8 cellular contexts compared by ENCODE assay signal in the genomic region with DNA sequence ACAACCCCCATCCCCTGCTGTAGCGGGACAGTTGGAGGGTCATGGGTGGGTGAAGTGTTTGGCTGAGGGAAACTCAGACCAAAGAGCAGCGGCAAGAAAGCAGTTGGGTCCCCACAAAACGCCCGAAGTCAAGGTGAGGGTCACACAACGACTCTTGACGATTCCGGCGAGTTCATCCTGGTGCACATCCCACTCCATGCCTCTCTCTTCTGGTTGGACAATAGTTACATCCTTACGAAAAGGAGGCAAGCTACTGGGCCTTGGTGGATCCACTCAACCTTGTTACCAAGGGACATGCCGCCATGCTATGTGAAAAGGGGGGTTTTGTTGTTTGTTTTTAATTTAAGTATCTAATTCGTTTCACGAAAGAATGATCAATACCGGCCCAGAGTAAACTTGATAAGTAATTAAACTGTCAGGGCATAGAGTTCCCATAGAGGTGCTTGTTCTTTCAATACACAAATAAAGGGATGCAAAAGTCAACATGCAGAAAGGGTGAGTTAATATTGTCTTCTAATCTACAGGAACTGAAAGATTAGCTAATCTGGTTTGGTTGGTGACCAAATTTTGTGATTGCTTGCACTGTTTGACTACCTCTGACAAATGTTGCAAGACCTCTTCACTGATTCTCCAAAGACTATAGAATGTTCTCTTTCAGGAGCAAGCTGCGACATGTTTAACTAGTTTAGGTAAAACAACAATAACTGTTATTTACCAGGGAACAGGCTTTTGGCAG. TPM values are rescaled to one million over a fixed set of nuclear protein-coding genes. Genes with fewer than 3 reads are reported as not detected.
A peak's percentile ranks its signal among the peaks of the same experiment; 100 is the strongest.
DNase-seq lines count a peak whose midpoint lies in the region; ATAC-seq and TF ChIP-seq lines count a peak whose summit lies in the region.

No MANE protein-coding gene starts in this region.

- H3K4me1 Mint-ChIP-seq in WTC11 = peaks cover 24% of the 10 kb centered on the region

- POLR2A ChIA-PET in WTC11 (lab: Charles Lee) = interaction anchor here (1.0 kb wide), 1 partner anchor 10 kb away, joined by 3 read pairs; no protein-coding TSS in a partner anchor

- H3K36me3 ChIP-seq in DOHH2 (ENCODE audit: control insufficient read depth, low read length) = peaks cover 35% of the 10 kb centered on the region
- peaks cover 28% of the 10 kb centered on the region for H3K36me3 ChIP-seq in neuron (ENCODE audit: insufficient read depth, low read length)

- no peaks in the 10 kb centered on the region for H3F3A ChIP-seq in DOHH2 (ENCODE audit: control insufficient read depth, insufficient read depth)

- H3K36me3 Mint-ChIP-seq in WTC11 = peaks cover 37% of the 10 kb centered on the region

- H3K4me3 Mint-ChIP-seq in WTC11 = peak overlapping the region; percentile 90

- peaks cover 44% of the 10 kb centered on the region for H3K79me2 ChIP-seq in DOHH2 (ENCODE audit: control insufficient read depth, low read length)

- peak; percentile 28 for DNase-seq in HuH-7 (ENCODE audit: low spot score)
- no peak for DNase-seq in WTC11 (ENCODE audit: low spot score)
- DNase-seq in fibroblast of the aortic adventitia (ENCODE audit: low read depth) = peak; percentile 46
- no peak for DNase-seq in occipital lobe (lab: John Stamatoyannopoulos, UW)
- no peak for DNase-seq in central memory CD4-positive, alpha-beta T cell

- peaks cover 11% of the 10 kb centered on the region for H3K9me3 Mint-ChIP-seq in WTC11

- TF ChIP-seq CTCF in DOHH2 (IDR thresholded peaks at IDR 0.05; ENCODE audit: low read depth, low read length, poor library complexity, severe bottlenecking) = no peak
- no peak for TF ChIP-seq CTCF in WTC11 (IDR thresholded peaks at IDR 0.05)
- TF ChIP-seq CTCF in fibroblast of the aortic adventitia (IDR thresholded peaks at IDR 0.05; ENCODE audit: insufficient read depth, low read length) = no peak

- no peaks in the 10 kb centered on the region for H3K9me2 ChIP-seq in DOHH2 (replicated peaks; ENCODE audit: control insufficient read depth, low read length)

- H3K9me3 ChIP-seq in DOHH2 (ENCODE audit: control insufficient read depth, insufficient read depth, low read length) (peaks cover 3% of the 10 kb centered on the region; the same call in 1 of the 2 replicates), neuron (ENCODE audit: low read length) (peaks cover 6% of the 10 kb centered on the region)

- peak overlapping the region; percentile 66 for H2AFZ ChIP-seq in neuron (ENCODE audit: low read depth, low read length)

- H3K27ac Mint-ChIP-seq in WTC11 = peak overlapping the region; percentile 92

- H3K27me3 Mint-ChIP-seq in WTC11 (ENCODE audit: low read depth) = no peaks in the 10 kb centered on the region

- 0 out of 2 replicates have a peak overlapping the region, but pooled peaks have one; percentile 52 for H3K27ac ChIP-seq in DOHH2 (ENCODE audit: low read depth, low read length)

- CTCF ChIA-PET in WTC11 (lab: Charles Lee) = no interaction called here

- peak overlapping the region; percentile 93 for H3K4me3 ChIP-seq in DOHH2 (ENCODE audit: low read length)
- H3K4me3 ChIP-seq in fibroblast of the aortic adventitia (ENCODE audit: low read depth, low read length) = peak overlapping the region; percentile 86
- H3K4me3 ChIP-seq in neuron (ENCODE audit: low read length) = peak overlapping the region; percentile 84

- no peaks in the 10 kb centered on the region for H4K20me1 ChIP-seq in DOHH2 (ENCODE audit: control insufficient read depth, insufficient read depth, low read depth, low read length)

- peaks cover 25% of the 10 kb centered on the region for H3K4me1 ChIP-seq in DOHH2 (ENCODE audit: control insufficient read depth, low read length)
- H3K4me1 ChIP-seq in neuron (ENCODE audit: insufficient read depth, low read length) = peaks cover 14% of the 10 kb centered on the region

- peak; percentile 19 for ATAC-seq in WTC11
- ATAC-seq in GM19328 (IDR thresholded peaks at IDR 0.05; ENCODE audit: unreplicated experiment) = no peak

- no peaks in the 10 kb centered on the region for H3K27me3 ChIP-seq in DOHH2 (ENCODE audit: control insufficient read depth, low read length)
- H3K27me3 ChIP-seq in neuron (ENCODE audit: insufficient read depth, low read length) = no peaks in the 10 kb centered on the region

- peak overlapping the region; percentile 72 for H3K4me2 ChIP-seq in DOHH2 (ENCODE audit: low read length)

TF ChIP-seq in WTC11, 78 proteins besides CTCF, POLR2A, EP300 and RAD21:
- no peak for TF ChIP-seq CREM (CRISPR knock-in tag; IDR thresholded peaks at IDR 0.05)
- TF ChIP-seq NFYB (CRISPR knock-in tag; conservative IDR thresholded peaks at IDR 0.05; ENCODE audit: low read depth) = no peak; the same call in 1 of the 2 replicates
- no peak for TF ChIP-seq JAZF1 (CRISPR knock-in tag; IDR thresholded peaks at IDR 0.05)
- no peak for TF ChIP-seq ETV6 (CRISPR knock-in tag; IDR thresholded peaks at IDR 0.05)
- no peak for TF ChIP-seq JUN (CRISPR knock-in tag; IDR thresholded peaks at IDR 0.05)
- no peak for TF ChIP-seq FOXP1 (CRISPR knock-in tag; IDR thresholded peaks at IDR 0.05; ENCODE audit: borderline replicate concordance)
- TF ChIP-seq ZNF317 (CRISPR knock-in tag; IDR thresholded peaks at IDR 0.05; ENCODE audit: borderline replicate concordance, low read depth) = no peak
- TF ChIP-seq ATF1 (CRISPR knock-in tag; IDR thresholded peaks at IDR 0.05) = no peak
- no peak for TF ChIP-seq IRF2 (CRISPR knock-in tag; IDR thresholded peaks at IDR 0.05; ENCODE audit: borderline replicate concordance, low read depth)
- no peak for TF ChIP-seq RORB (CRISPR knock-in tag; IDR thresholded peaks at IDR 0.05)
- no peak for TF ChIP-seq HMGA2 (CRISPR knock-in tag; IDR thresholded peaks at IDR 0.05)
- no peak for TF ChIP-seq MXD4 (CRISPR knock-in tag; IDR thresholded peaks at IDR 0.05; ENCODE audit: borderline replicate concordance)
- TF ChIP-seq ZNF396 (CRISPR knock-in tag; IDR thresholded peaks at IDR 0.05; ENCODE audit: borderline replicate concordance) = no peak
- TF ChIP-seq, protein P1, sequence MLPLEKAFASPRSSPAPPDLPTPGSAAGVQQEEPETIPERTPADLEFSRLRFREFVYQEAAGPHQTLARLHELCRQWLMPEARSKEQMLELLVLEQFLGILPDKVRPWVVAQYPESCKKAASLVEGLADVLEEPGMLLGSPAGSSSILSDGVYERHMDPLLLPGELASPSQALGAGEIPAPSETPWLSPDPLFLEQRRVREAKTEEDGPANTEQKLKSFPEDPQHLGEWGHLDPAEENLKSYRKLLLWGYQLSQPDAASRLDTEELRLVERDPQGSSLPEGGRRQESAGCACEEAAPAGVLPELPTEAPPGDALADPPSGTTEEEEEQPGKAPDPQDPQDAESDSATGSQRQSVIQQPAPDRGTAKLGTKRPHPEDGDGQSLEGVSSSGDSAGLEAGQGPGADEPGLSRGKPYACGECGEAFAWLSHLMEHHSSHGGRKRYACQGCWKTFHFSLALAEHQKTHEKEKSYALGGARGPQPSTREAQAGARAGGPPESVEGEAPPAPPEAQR (CRISPR knock-in tag; IDR thresholded peaks at IDR 0.05) = no peak
- no peak for TF ChIP-seq TCF7 (CRISPR knock-in tag; IDR thresholded peaks at IDR 0.05; ENCODE audit: low read depth)
- TF ChIP-seq, protein P2, sequence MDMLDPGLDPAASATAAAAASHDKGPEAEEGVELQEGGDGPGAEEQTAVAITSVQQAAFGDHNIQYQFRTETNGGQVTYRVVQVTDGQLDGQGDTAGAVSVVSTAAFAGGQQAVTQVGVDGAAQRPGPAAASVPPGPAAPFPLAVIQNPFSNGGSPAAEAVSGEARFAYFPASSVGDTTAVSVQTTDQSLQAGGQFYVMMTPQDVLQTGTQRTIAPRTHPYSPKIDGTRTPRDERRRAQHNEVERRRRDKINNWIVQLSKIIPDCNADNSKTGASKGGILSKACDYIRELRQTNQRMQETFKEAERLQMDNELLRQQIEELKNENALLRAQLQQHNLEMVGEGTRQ (CRISPR knock-in tag; IDR thresholded peaks at IDR 0.05) = no peak
- TF ChIP-seq, protein P3, sequence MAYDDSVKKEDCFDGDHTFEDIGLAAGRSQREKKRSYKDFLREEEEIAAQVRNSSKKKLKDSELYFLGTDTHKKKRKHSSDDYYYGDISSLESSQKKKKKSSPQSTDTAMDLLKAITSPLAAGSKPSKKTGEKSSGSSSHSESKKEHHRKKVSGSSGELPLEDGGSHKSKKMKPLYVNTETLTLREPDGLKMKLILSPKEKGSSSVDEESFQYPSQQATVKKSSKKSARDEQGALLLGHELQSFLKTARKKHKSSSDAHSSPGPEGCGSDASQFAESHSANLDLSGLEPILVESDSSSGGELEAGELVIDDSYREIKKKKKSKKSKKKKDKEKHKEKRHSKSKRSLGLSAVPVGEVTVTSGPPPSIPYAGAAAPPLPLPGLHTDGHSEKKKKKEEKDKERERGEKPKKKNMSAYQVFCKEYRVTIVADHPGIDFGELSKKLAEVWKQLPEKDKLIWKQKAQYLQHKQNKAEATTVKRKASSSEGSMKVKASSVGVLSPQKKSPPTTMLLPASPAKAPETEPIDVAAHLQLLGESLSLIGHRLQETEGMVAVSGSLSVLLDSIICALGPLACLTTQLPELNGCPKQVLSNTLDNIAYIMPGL (CRISPR knock-in tag; IDR thresholded peaks at IDR 0.05) = no peak
- TF ChIP-seq, protein P4, sequence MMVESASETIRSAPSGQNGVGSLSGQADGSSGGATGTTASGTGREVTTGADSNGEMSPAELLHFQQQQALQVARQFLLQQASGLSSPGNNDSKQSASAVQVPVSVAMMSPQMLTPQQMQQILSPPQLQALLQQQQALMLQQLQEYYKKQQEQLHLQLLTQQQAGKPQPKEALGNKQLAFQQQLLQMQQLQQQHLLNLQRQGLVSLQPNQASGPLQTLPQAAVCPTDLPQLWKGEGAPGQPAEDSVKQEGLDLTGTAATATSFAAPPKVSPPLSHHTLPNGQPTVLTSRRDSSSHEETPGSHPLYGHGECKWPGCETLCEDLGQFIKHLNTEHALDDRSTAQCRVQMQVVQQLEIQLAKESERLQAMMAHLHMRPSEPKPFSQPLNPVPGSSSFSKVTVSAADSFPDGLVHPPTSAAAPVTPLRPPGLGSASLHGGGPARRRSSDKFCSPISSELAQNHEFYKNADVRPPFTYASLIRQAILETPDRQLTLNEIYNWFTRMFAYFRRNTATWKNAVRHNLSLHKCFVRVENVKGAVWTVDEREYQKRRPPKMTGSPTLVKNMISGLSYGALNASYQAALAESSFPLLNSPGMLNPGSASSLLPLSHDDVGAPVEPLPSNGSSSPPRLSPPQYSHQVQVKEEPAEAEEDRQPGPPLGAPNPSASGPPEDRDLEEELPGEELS (CRISPR knock-in tag; IDR thresholded peaks at IDR 0.05) = no peak

RNA-seq across cellular contexts. Expression of a gene that starts 0.7 kb away (rescaled TPM):
- 41.9 to 43.3 TPM (median 42.5 TPM) in 3 replicates for total RNA-seq in WTC11 (2021)
- 41.5 and 43.9 TPM in 2 replicates for total RNA-seq in fibroblast of the aortic adventitia (ENCODE audit: low replicate concordance)
- total RNA-seq in occipital lobe = 36.8 TPM

Comparison
In these comparisons a context has a peak if more than half of its experiments do, and no peak if none do; other contexts are left out.
1. DNase-seq: peak in HuH-7 (single experiment) and fibroblast of the aortic adventitia (single experiment); none in WTC11 (single experiment), occipital lobe (single experiment) and central memory CD4-positive, alpha-beta T cell (single experiment).
2. Peak in every context shown above with its lines, with median percentiles within 50 percentile points of each other: H3K4me3 ChIP-seq.